18 cellular contexts compared by ENCODE assay signal in genomic region chr12:118183711-118184110, GRCh38. TPM values are rescaled to one million over a fixed set of nuclear protein-coding genes. Genes with fewer than 3 reads are reported as not detected.
A peak's percentile ranks its signal among the peaks of the same experiment; 100 is the strongest.
DNase-seq lines count a peak whose midpoint lies in the region; ATAC-seq and TF ChIP-seq lines count a peak whose summit lies in the region.
"Had no signal": no experiment of that assay in that cellular context is flagged by ENCODE, and none has a peak within 500 bp of the region (broad histone marks: within the 10 kb centered on the region; RNA-seq: fewer than 3 reads in every experiment).

No MANE protein-coding gene starts in this region.

- TF ChIP-seq CTCF in gastrocnemius medialis (IDR thresholded peaks at IDR 0.05 in 4 of 5, conservative IDR thresholded peaks at IDR 0.05 in 1 of 5): no peak

- in situ Hi-C loops in gastrocnemius medialis (cut with MboI; ENCODE audit: low sequenced_read_pairs in 4 of 4): loop anchor here in 1 of 4 donors (5.0 kb wide), 1 partner anchor 194 kb away; the partner anchor contains the start of gene SUDS3

- H3K27ac ChIP-seq in gastrocnemius medialis: peak overlapping the region in 3 of 4 donors; percentile 35 to 64 (median 47)
- H3K27ac ChIP-seq: hepatocyte, SJSA1, thoracic aorta had no signal

- ATAC-seq in gastrocnemius medialis (no peak), HG03097 (IDR thresholded peaks at IDR 0.05; ENCODE audit: low FRiP score, unreplicated experiment) (no peak), GM21423 (IDR thresholded peaks at IDR 0.05; ENCODE audit: unreplicated experiment) (no peak)
- ATAC-seq: mucosa of descending colon, sciatic nerve had no signal

- H3K9me3 ChIP-seq in gastrocnemius medialis: no peaks in the 10 kb centered on the region
- H3K9me3 ChIP-seq: mucosa of descending colon, SJSA1, thoracic aorta had no signal

- H3K27me3 ChIP-seq in gastrocnemius medialis: no peaks in the 10 kb centered on the region
- H3K27me3 ChIP-seq: hepatocyte, SJSA1 had no signal

- H3K4me3 ChIP-seq in gastrocnemius medialis: no peak overlapping the region
- H3K4me3 ChIP-seq: hepatocyte, mucosa of descending colon, SJSA1, thoracic aorta had no signal

- intact Hi-C loops in gastrocnemius medialis (cut with DNase I; ENCODE audit: low total_unique reads) (loop anchor here (5.0 kb wide), 3 partner anchors 46 to 121 kb away; partner anchors contain the start of genes PEBP1 and WSB2), head of caudate nucleus (cut with DNase I) (no loop called here)

- H3K4me1 ChIP-seq in gastrocnemius medialis: peaks cover 19 to 32% of the 10 kb centered on the region in 2 donors
- H3K4me1 ChIP-seq: SJSA1 had no signal

- TF ChIP-seq POLR2A in gastrocnemius medialis (IDR thresholded peaks at IDR 0.05): no peak

- peaks cover 2 to 19% of the 10 kb centered on the region in 2 donors for H3K36me3 ChIP-seq in gastrocnemius medialis

- DNase-seq in ELR (ENCODE audit: low read depth) (peak; percentile 35), LoVo (ENCODE audit: low spot score) (peak; percentile 7), dermis blood vessel endothelial cell (peak; percentile 72), gastrocnemius medialis (no peak), head of caudate nucleus (no peak)
- DNase-seq: activated CD4-positive, alpha-beta T cell treated with anti-CD3 and anti-CD28 coated beads, Interleukin-2, amount 10 ng/mL, durations not matched to agents 7 days and 5 days; activated T-cell treated with anti-CD3 and anti-CD28 coated beads, Interleukin-2, amount 50 U/mL, for 24 hours; C1 segment of cervical spinal cord; DMS53; mucosa of descending colon; NCI-H1105; NCI-H2171 treated with DMSO at 0.1 percent for 48 hours had no signal

RNA-seq across cellular contexts. Expression of gene PEBP1, which starts 47.8 kb away (rescaled TPM):
- total RNA-seq in dermis blood vessel endothelial cell (164 and 193 TPM in 2 replicates), gastrocnemius medialis (100 to 1,000 TPM; 306 to 442 (median 330) TPM)

Comparison
In these comparisons a context has a peak if more than half of its experiments do, and no peak if none do; other contexts are left out.
1. DNase-seq: peak in ELR (single experiment), LoVo (single experiment) and dermis blood vessel endothelial cell (single experiment); none in gastrocnemius medialis (0 of 2) and head of caudate nucleus (0 of 42).